1 cellular context compared by ENCODE assay signal in genomic region chr20:53706511-53707031, GRCh38.
TF ChIP-seq lines count a peak whose summit lies in the region.

No MANE protein-coding gene starts in this region.

TF ChIP-seq in GM12878, 131 proteins besides CTCF, POLR2A, EP300 and RAD21 (continued from another document and continues in another):
- no peak for TF ChIP-seq ATF3 (IDR thresholded peaks at IDR 0.05; ENCODE audit: borderline replicate concordance, extremely low read depth, low read depth, low read length)
- TF ChIP-seq CEBPB (IDR thresholded peaks at IDR 0.05; ENCODE audit: borderline replicate concordance in 1 of 2, low read depth in 2 of 2, low read length in 2 of 2), result no peak
- no peak for TF ChIP-seq CBX3 (IDR thresholded peaks at IDR 0.05; ENCODE audit: borderline replicate concordance, low read depth)
- no peak for TF ChIP-seq IRF4 (IDR thresholded peaks at IDR 0.05; ENCODE audit: low read depth, low read length)
- TF ChIP-seq ZBTB4 (CRISPR knock-in tag; IDR thresholded peaks at IDR 0.05), result no peak
- no peak for TF ChIP-seq ZZZ3 (IDR thresholded peaks at IDR 0.05; ENCODE audit: control insufficient read depth, insufficient read length, low read depth)
- TF ChIP-seq KAT2A (conservative IDR thresholded peaks at IDR 0.05; ENCODE audit: control insufficient read depth, low read depth, low read length), result no peak
- peak; percentile 85 for TF ChIP-seq MEF2B (IDR thresholded peaks at IDR 0.05; ENCODE audit: partially characterized antibody, poor library complexity, severe bottlenecking)
- TF ChIP-seq CBX5 (IDR thresholded peaks at IDR 0.05; ENCODE audit: low read depth), result 0 out of 2 replicates have a peak, but pooled peaks have one; percentile 42
- TF ChIP-seq HDAC6 (IDR thresholded peaks at IDR 0.05; ENCODE audit: unreplicated experiment), result no peak
- TF ChIP-seq BHLHE40 (IDR thresholded peaks at IDR 0.05; ENCODE audit: borderline replicate concordance in 1 of 2, low read depth in 2 of 2, low read length in 1 of 2), result peak; percentile 42 to 68; a peak in 2 of 4 replicates
- peak; percentile 17; the same call in 1 of the 2 replicates for TF ChIP-seq IKZF1 (conservative IDR thresholded peaks at IDR 0.05)
- no peak for TF ChIP-seq SREBF1 (IDR thresholded peaks at IDR 0.05; ENCODE audit: low read length)
- TF ChIP-seq USF1 (IDR thresholded peaks at IDR 0.05; ENCODE audit: borderline replicate concordance, extremely low read length, insufficient read depth, low read depth, low read length), result no peak
- TF ChIP-seq CHD1 (IDR thresholded peaks at IDR 0.05; ENCODE audit: low read depth, low read length), result 0 out of 2 replicates have a peak, but pooled peaks have one; percentile 41
- no peak for TF ChIP-seq SPI1 (IDR thresholded peaks at IDR 0.05; ENCODE audit: borderline replicate concordance, insufficient read depth, low read depth, low read length)
- TF ChIP-seq RBBP5 (conservative IDR thresholded peaks at IDR 0.05), result no peak
- peak; percentile 29 for TF ChIP-seq SP1 (IDR thresholded peaks at IDR 0.05; ENCODE audit: low read depth, low read length)
- TF ChIP-seq RELB (IDR thresholded peaks at IDR 0.05; ENCODE audit: low read depth), result peak; percentile 66; the same call in 1 of the 2 replicates
- TF ChIP-seq NKRF (conservative IDR thresholded peaks at IDR 0.05), result no peak
- no peak for TF ChIP-seq PAX8 (IDR thresholded peaks at IDR 0.05)
- no peak for TF ChIP-seq RAD51 (IDR thresholded peaks at IDR 0.05)
- no peak for TF ChIP-seq ZBTB33 (IDR thresholded peaks at IDR 0.05)
- TF ChIP-seq PAX5 (IDR thresholded peaks at IDR 0.05; ENCODE audit: borderline replicate concordance, low read depth, low read length), result no peak
- TF ChIP-seq MAX (IDR thresholded peaks at IDR 0.05; ENCODE audit: low read depth, low read length), result 0 out of 2 replicates have a peak, but pooled peaks have one; percentile 30
- peak; percentile 36; the same call in 1 of the 2 replicates for TF ChIP-seq TAF1 (IDR thresholded peaks at IDR 0.05; ENCODE audit: borderline replicate concordance, low read depth, low read length)
- peak; percentile 49; the same call in 1 of the 2 replicates for TF ChIP-seq CHD2 (IDR thresholded peaks at IDR 0.05; ENCODE audit: borderline replicate concordance, low read depth, low read length)
- no peak for TF ChIP-seq SIN3A (IDR thresholded peaks at IDR 0.05; ENCODE audit: low read depth, low read length)
- no peak; the same call in 1 of the 2 replicates for TF ChIP-seq MTA2 (IDR thresholded peaks at IDR 0.05; ENCODE audit: low read depth)
- no peak for TF ChIP-seq ZNF207 (IDR thresholded peaks at IDR 0.05; ENCODE audit: borderline replicate concordance)
- TF ChIP-seq MLLT1 (IDR thresholded peaks at IDR 0.05), result peak; percentile 24
- no peak for TF ChIP-seq CHD4 (IDR thresholded peaks at IDR 0.05)
- no peak for TF ChIP-seq NR2C1 (IDR thresholded peaks at IDR 0.05)
- no peak for TF ChIP-seq TCF12 (IDR thresholded peaks at IDR 0.05; ENCODE audit: low read depth, low read length)
- no peak for TF ChIP-seq MYB (IDR thresholded peaks at IDR 0.05; ENCODE audit: borderline replicate concordance, low read depth, low read length)
- TF ChIP-seq ATF7 (IDR thresholded peaks at IDR 0.05; ENCODE audit: low read depth), result no peak
- peak; percentile 84 for TF ChIP-seq MEF2A (IDR thresholded peaks at IDR 0.05; ENCODE audit: insufficient read depth, low read depth, low read length)
- TF ChIP-seq PBX3 (IDR thresholded peaks at IDR 0.05; ENCODE audit: insufficient replicate concordance, low read depth, low read length), result no peak
- TF ChIP-seq ETV6 (conservative IDR thresholded peaks at IDR 0.05 in 1 of 2, IDR thresholded peaks at IDR 0.05 in 1 of 2; ENCODE audit: borderline replicate concordance in 1 of 2, low read depth in 1 of 2), result no peak; a peak in 3 of 4 replicates
- no peak for TF ChIP-seq TARDBP (IDR thresholded peaks at IDR 0.05; ENCODE audit: borderline replicate concordance)
- no peak for TF ChIP-seq SMAD5 (IDR thresholded peaks at IDR 0.05; ENCODE audit: low read depth)
- peak; percentile 56; the same call in 1 of the 2 replicates for TF ChIP-seq TBL1XR1 (IDR thresholded peaks at IDR 0.05; ENCODE audit: low read depth, low read length)
- no peak for TF ChIP-seq BCLAF1 (IDR thresholded peaks at IDR 0.05)
- TF ChIP-seq RELA (IDR thresholded peaks at IDR 0.05; ENCODE audit: borderline replicate concordance, partially characterized antibody), result no peak
- TF ChIP-seq SREBF2 (IDR thresholded peaks at IDR 0.05; ENCODE audit: low read length), result no peak
- peak; percentile 16; the same call in 1 of the 2 replicates for TF ChIP-seq EED (IDR thresholded peaks at IDR 0.05; ENCODE audit: low read depth)
- TF ChIP-seq IRF5 (IDR thresholded peaks at IDR 0.05; ENCODE audit: borderline replicate concordance), result no peak
